21 cellular contexts compared by ENCODE assay signal in the genomic region with DNA sequence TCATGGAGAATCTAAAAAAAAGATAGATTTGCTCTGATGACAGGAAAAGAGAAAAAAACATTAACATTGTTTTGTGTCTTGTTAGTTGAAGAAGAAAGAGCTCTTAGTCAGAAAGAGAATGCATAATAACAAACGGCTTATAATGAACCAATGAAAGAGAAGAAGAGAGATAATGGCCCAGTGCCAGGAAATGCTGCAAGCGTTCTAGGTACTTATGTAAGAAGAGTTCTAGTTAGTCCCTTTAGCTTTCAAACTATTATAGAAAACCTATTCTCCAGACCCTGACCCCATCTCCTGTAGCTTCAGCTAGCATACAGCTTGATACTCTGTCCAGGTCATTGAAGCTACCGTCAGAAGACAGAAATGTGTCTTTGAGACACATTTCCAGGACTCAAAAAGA.
DNase-seq lines count a peak whose midpoint lies in the region; ATAC-seq and TF ChIP-seq lines count a peak whose summit lies in the region.
"Had no signal": no experiment of that assay in that cellular context is flagged by ENCODE, and none has a peak within 500 bp of the region (broad histone marks: within the 10 kb centered on the region; RNA-seq: fewer than 3 reads in every experiment).

No MANE protein-coding gene starts in this region.

- peaks cover 5% of the 10 kb centered on the region; the same call in 1 of the 2 replicates for H3K4me1 ChIP-seq in HAP-1
- H3K4me1 ChIP-seq: Caco-2, SJSA1 had no signal

- TF ChIP-seq CTCF in epithelial cell of esophagus (IDR thresholded peaks at IDR 0.05; ENCODE audit: insufficient read depth, low read depth, low read length, missing control alignments) = no peak

- H3K27me3 ChIP-seq in HAP-1 (ENCODE audit: low read depth) = no peaks in the 10 kb centered on the region
- H3K27me3 ChIP-seq: SJSA1 had no signal

- H3K9me3 ChIP-seq in HAP-1 = no peaks in the 10 kb centered on the region
- H3K9me3 ChIP-seq: Caco-2, SJSA1 had no signal

- in situ Hi-C loops in HAP-1 (cut with MboI; ENCODE audit: low sequenced_read_pairs) = no loop called here

- DNase-seq in activated CD4-positive, CD25-positive, alpha-beta regulatory T cell (lab: John Stamatoyannopoulos, UW) = no peak
- DNase-seq in HAP-1 (ENCODE audit: low spot score in 2 of 2) (peak; percentile 39 to 61), epithelial cell of esophagus (ENCODE audit: low read depth) (peak; percentile 7), superior temporal gyrus (ENCODE audit: extremely low spot score) (peak; percentile 51), NCI-H526 treated with DMSO at 0.1 percent for 48 hours (lab: John Stamatoyannopoulos, UW) (no peak), ureter (ENCODE audit: low spot score) (no peak), cerebellar cortex (ENCODE audit: low spot score) (no peak)
- DNase-seq: Caco-2; CD4-positive, alpha-beta memory T cell; DMS153; HCEC 1CT; KG1; MV-4-11; NCI-H1105 treated with DMSO at 0.1 percent for 48 hours; NCI-H2081; NCI-H526; OCI-M1 had no signal

- H3K4me3 ChIP-seq in HAP-1 (no peak overlapping the region), epithelial cell of esophagus (ENCODE audit: low read length) (no peak overlapping the region)
- H3K4me3 ChIP-seq: GM23338, SJSA1 had no signal

- peak; percentile 32 to 60 for ATAC-seq in activated CD4-positive, CD25-positive, alpha-beta regulatory T cell treated with anti-CD3 and anti-CD28 coated beads, Interleukin-2, amount 50 U/mL, for 24 hours
- ATAC-seq: GM23338, HepG2 had no signal

- H3K36me3 ChIP-seq in HAP-1 (replicated peaks) = no peaks in the 10 kb centered on the region
- H3K36me3 ChIP-seq: SJSA1 had no signal

Comparison
In these comparisons a context has a peak if more than half of its experiments do, and no peak if none do; other contexts are left out.
1. DNase-seq: peak in HAP-1 (2 of 2), epithelial cell of esophagus (single experiment) and superior temporal gyrus (single experiment); none in activated CD4-positive, CD25-positive, alpha-beta regulatory T cell (0 of 4), NCI-H526 treated with DMSO at 0.1 percent for 48 hours (single experiment), ureter (single experiment) and cerebellar cortex (single experiment).